ENCODE assay signal across 15 cellular contexts in genomic region chr5:150070277-150070638, GRCh38. TPM values are rescaled to one million over a fixed set of nuclear protein-coding genes. Genes with fewer than 3 reads are reported as not detected.
"Had no signal": no experiment of that assay in that cellular context is flagged by ENCODE, and none has a peak within 500 bp of the region (broad histone marks: within the 10 kb centered on the region; RNA-seq: fewer than 3 reads in every experiment).

No MANE protein-coding gene starts in this region.

- DNase-seq: activated CD4-positive, CD25-positive, alpha-beta regulatory T cell; activated T-cell treated with anti-CD3 and anti-CD28 coated beads, Interleukin-2, amount 50 U/mL, for 1 hour; natural killer cell; stimulated activated CD4-positive, alpha-beta T cell treated with anti-CD3 and anti-CD28 coated beads, Interleukin-4, amount 100 ng/mL, for 4 hours; stimulated activated CD8-positive, alpha-beta memory T cell treated with anti-CD3 and anti-CD28 coated beads, Interleukin-4, amount 100 ng/mL, for 48 hours; stimulated activated naive CD4-positive, alpha-beta T cell treated with Interleukin-2 at 50 U/mL for 16 hours had no signal

- H3K27ac ChIP-seq: right atrium auricular region, skin epidermis, upper lobe of left lung had no signal

- FAIRE-seq: islet of Langerhans had no signal

- ATAC-seq: activated naive CD4-positive, alpha-beta T cell treated with anti-CD3 and anti-CD28 coated beads, Interleukin-2, amount 50 U/mL, for 72 hours; esophagus mucosa; left lobe of liver; natural killer cell had no signal

- H3K27me3 ChIP-seq: right atrium auricular region, upper lobe of left lung had no signal

- H3K36me3 ChIP-seq: right atrium auricular region, upper lobe of left lung had no signal

- H3K4me3 ChIP-seq: right atrium auricular region, skin epidermis, upper lobe of left lung had no signal

- H3K9me3 ChIP-seq: right atrium auricular region, upper lobe of left lung had no signal

RNA-seq across cellular contexts. Expression of gene CSF1R, which starts 16.1 kb away (rescaled TPM):
- total RNA-seq: progenitor cell of endocrine pancreas; T-helper 2 cell treated with Interferon-gamma antibody and Interleukin-4, amounts not matched to agents 100 ng/mL and 5 ng/mL, for 36 hours had no signal
